Comparison of ENCODE assay signal across 18 cellular contexts in genomic region chr19:7965259-7965841, GRCh38. TPM values are rescaled to one million over a fixed set of nuclear protein-coding genes. Genes with fewer than 3 reads are reported as not detected.
DNase-seq lines count a peak whose midpoint lies in the region; ATAC-seq, FAIRE-seq and TF ChIP-seq lines count a peak whose summit lies in the region.
"Had no signal": no experiment of that assay in that cellular context is flagged by ENCODE, and none has a peak within 500 bp of the region (broad histone marks: within the 10 kb centered on the region; RNA-seq: fewer than 3 reads in every experiment).

No MANE protein-coding gene starts in this region.

- peak overlapping the region; percentile 3 for H3K27ac Mint-ChIP-seq in activated CD4-positive, alpha-beta T cell treated with anti-CD3 and anti-CD28 coated beads, Interleukin-2, amount 10 ng/mL, durations not matched to agents 24 days and 14 days
- H3K27ac Mint-ChIP-seq in nephron: peak overlapping the region in 2 of 3 experiments; percentile 8 to 57
- no peak overlapping the region for H3K27ac Mint-ChIP-seq in activated T-helper 2 cell treated with anti-CD3 and anti-CD28 coated beads, Interferon-gamma antibody, Interleukin-2, Interleukin-4, amounts not matched to agents 10 μg/mL and 5 μg/mL and 100 μg/mL, durations not matched to agents 14 hours and 24 hours and 36 hours

- POLR2A ChIA-PET in K562 (lab: Yijun Ruan, JAX): no interaction called here

- in situ Hi-C loops in K562 (cut with MboI): no loop called here

- peaks cover 42% of the 10 kb centered on the region for H3K36me3 Mint-ChIP-seq in activated CD4-positive, alpha-beta T cell treated with anti-CD3 and anti-CD28 coated beads, Interleukin-2, amount 10 ng/mL, durations not matched to agents 24 days and 14 days (ENCODE audit: low read depth)
- H3K36me3 Mint-ChIP-seq in nephron (ENCODE audit: low read depth): peaks cover 46% of the 10 kb centered on the region
- H3K36me3 Mint-ChIP-seq in activated T-helper 2 cell treated with anti-CD3 and anti-CD28 coated beads, Interferon-gamma antibody, Interleukin-2, Interleukin-4, amounts not matched to agents 10 μg/mL and 5 μg/mL and 100 μg/mL, durations not matched to agents 14 hours and 24 hours and 36 hours (ENCODE audit: low read depth): peaks cover 50% of the 10 kb centered on the region

- no peak overlapping the region for H3K27ac ChIP-seq in K562 (ENCODE audit: extremely low read depth, low read depth, low read length)
- H3K27ac ChIP-seq: 22Rv1, BLaER1 had no signal

- H3K36me3 ChIP-seq in K562 (ENCODE audit: control insufficient read depth, insufficient read depth, low read length): peaks cover 93% of the 10 kb centered on the region; the same call in 2 of the 3 replicates

- H3K9me3 Mint-ChIP-seq in activated CD4-positive, alpha-beta T cell treated with anti-CD3 and anti-CD28 coated beads, Interleukin-2, amount 10 ng/mL, durations not matched to agents 24 days and 14 days: no peaks in the 10 kb centered on the region
- no peaks in the 10 kb centered on the region for H3K9me3 Mint-ChIP-seq in nephron
- H3K9me3 Mint-ChIP-seq in activated T-helper 2 cell treated with anti-CD3 and anti-CD28 coated beads, Interferon-gamma antibody, Interleukin-2, Interleukin-4, amounts not matched to agents 10 μg/mL and 5 μg/mL and 100 μg/mL, durations not matched to agents 14 hours and 24 hours and 36 hours: no peaks in the 10 kb centered on the region

- H2AFZ ChIP-seq in K562 (ENCODE audit: low read depth, low read length): no peak overlapping the region

- no peak overlapping the region; a peak in 1 of 4 replicates for H3K9ac ChIP-seq in K562 (ENCODE audit: insufficient read depth in 1 of 2, low read depth in 2 of 2, low read length in 2 of 2)
- H3K9ac ChIP-seq: BLaER1 had no signal

- H3K4me3 Mint-ChIP-seq in activated CD4-positive, alpha-beta T cell treated with anti-CD3 and anti-CD28 coated beads, Interleukin-2, amount 10 ng/mL, durations not matched to agents 24 days and 14 days: no peak overlapping the region
- H3K4me3 Mint-ChIP-seq in nephron: no peak overlapping the region
- no peak overlapping the region for H3K4me3 Mint-ChIP-seq in activated T-helper 2 cell treated with anti-CD3 and anti-CD28 coated beads, Interferon-gamma antibody, Interleukin-2, Interleukin-4, amounts not matched to agents 10 μg/mL and 5 μg/mL and 100 μg/mL, durations not matched to agents 14 hours and 24 hours and 36 hours (ENCODE audit: low read depth)

- no peaks in the 10 kb centered on the region for H3K9me1 ChIP-seq in K562 (ENCODE audit: control insufficient read depth, insufficient read depth, low read length)

- intact Hi-C loops in activated CD4-positive, alpha-beta T cell treated with anti-CD3 and anti-CD28 coated beads, Interleukin-2, amount 10 ng/mL, durations not matched to agents 24 days and 14 days (cut with micrococcal nuclease): no loop called here
- intact Hi-C loops in K562 (cut with micrococcal nuclease): no loop called here
- intact Hi-C loops in activated T-helper 2 cell treated with anti-CD3 and anti-CD28 coated beads, Interferon-gamma antibody, Interleukin-2, Interleukin-4, amounts not matched to agents 10 μg/mL and 5 μg/mL and 100 μg/mL, durations not matched to agents 14 hours and 24 hours and 36 hours (cut with micrococcal nuclease): no loop called here

- WGBS in K562 (ENCODE audit: insufficient coverage, low coverage, missing lambda C conversion rate): 75% methylated on average over 10 of the region's 12 CpGs

- ATAC-seq in K562: no peak
- no peak for ATAC-seq in GM21390 (IDR thresholded peaks at IDR 0.05; ENCODE audit: unreplicated experiment)

- no peaks in the 10 kb centered on the region for H3K79me2 ChIP-seq in K562 (ENCODE audit: control insufficient read depth, insufficient read depth, low read length)

- no peak overlapping the region for H3K4me2 ChIP-seq in K562 (ENCODE audit: insufficient read depth, low read length)
- H3K4me2 ChIP-seq: BLaER1 had no signal

- CTCF ChIA-PET in K562 (lab: Yijun Ruan, JAX; ENCODE audit: low intra/inter-chr PET ratio): no interaction called here

- TF ChIP-seq CTCF in K562 (IDR thresholded peaks at IDR 0.05 in 2 of 3, conservative IDR thresholded peaks at IDR 0.05 in 1 of 3; ENCODE audit: insufficient read depth in 2 of 3, low read depth in 1 of 3, low read length in 3 of 3) (no peak), nephron (IDR thresholded peaks at IDR 0.05; ENCODE audit: unreplicated experiment in 3 of 3) (no peak)

- H4K20me1 ChIP-seq in K562 (replicated peaks; ENCODE audit: control insufficient read depth, insufficient read depth, low read length): no peaks in the 10 kb centered on the region

- H3K4me1 ChIP-seq in K562 (replicated peaks in 1 of 2; ENCODE audit: control insufficient read depth in 2 of 2, insufficient read depth in 2 of 2, low read length in 2 of 2): peaks cover 0 to 4% of the 10 kb centered on the region in 2 experiments; a peak in 2 of 5 replicates
- H3K4me1 ChIP-seq: BLaER1 had no signal

- TF ChIP-seq EP300 in K562 (IDR thresholded peaks at IDR 0.05; ENCODE audit: low read length): no peak

- DNase-seq in activated CD4-positive, alpha-beta T cell treated with anti-CD3 and anti-CD28 coated beads, Interleukin-2, amount 10 ng/mL, durations not matched to agents 24 days and 14 days: no peak
- DNase-seq in activated CD4-positive, alpha-beta T cell treated with anti-CD3 and anti-CD28 coated beads for 1 hour: no peak
- DNase-seq in ELF-1 (ENCODE audit: low read depth, low spot score): peak; percentile 51
- DNase-seq in K562 (ENCODE audit: extremely low read depth in 1 of 4, low spot score in 3 of 4): no peak
- DNase-seq in activated T-helper 2 cell treated with anti-CD3 and anti-CD28 coated beads, Interferon-gamma antibody, Interleukin-2, Interleukin-4, amounts not matched to agents 10 μg/mL and 5 μg/mL and 100 μg/mL, durations not matched to agents 14 hours and 24 hours and 36 hours (ENCODE audit: low spot score): no peak
- no peak for DNase-seq in cerebellum (ENCODE audit: low spot score)
- DNase-seq: H7, IMR-90, MV-4-11, NCI-H1417 treated with DMSO at 0.1 percent for 48 hours, NCI-H2029 treated with DMSO at 0.1 percent for 48 hours, NCI-H510A, SHP77 treated with DMSO at 0.1 percent for 48 hours had no signal

- no peak for TF ChIP-seq RAD21 in K562 (CRISPR knock-in tag; conservative IDR thresholded peaks at IDR 0.05 in 1 of 2, IDR thresholded peaks at IDR 0.05 in 1 of 2)

- no peaks in the 10 kb centered on the region for H3K4me1 Mint-ChIP-seq in activated CD4-positive, alpha-beta T cell treated with anti-CD3 and anti-CD28 coated beads, Interleukin-2, amount 10 ng/mL, durations not matched to agents 24 days and 14 days
- no peaks in the 10 kb centered on the region for H3K4me1 Mint-ChIP-seq in nephron
- H3K4me1 Mint-ChIP-seq in activated T-helper 2 cell treated with anti-CD3 and anti-CD28 coated beads, Interferon-gamma antibody, Interleukin-2, Interleukin-4, amounts not matched to agents 10 μg/mL and 5 μg/mL and 100 μg/mL, durations not matched to agents 14 hours and 24 hours and 36 hours (ENCODE audit: low read depth): no peaks in the 10 kb centered on the region

- no peak for TF ChIP-seq POLR2A in K562 (conservative IDR thresholded peaks at IDR 0.05)

- BruUV-seq in K562 (replicated peaks; lab: Mats Ljungman, UMichigan): no TSS peak

- H3K9me3 ChIP-seq in K562 (replicated peaks; ENCODE audit: control insufficient read depth, insufficient read depth, low read depth, low read length): no peaks in the 10 kb centered on the region
- H3K9me3 ChIP-seq: BLaER1 had no signal

- H3K27me3 Mint-ChIP-seq in activated CD4-positive, alpha-beta T cell treated with anti-CD3 and anti-CD28 coated beads, Interleukin-2, amount 10 ng/mL, durations not matched to agents 24 days and 14 days: no peaks in the 10 kb centered on the region
- no peaks in the 10 kb centered on the region for H3K27me3 Mint-ChIP-seq in nephron (ENCODE audit: low read depth)
- H3K27me3 Mint-ChIP-seq in activated T-helper 2 cell treated with anti-CD3 and anti-CD28 coated beads, Interferon-gamma antibody, Interleukin-2, Interleukin-4, amounts not matched to agents 10 μg/mL and 5 μg/mL and 100 μg/mL, durations not matched to agents 14 hours and 24 hours and 36 hours (ENCODE audit: low read depth): no peaks in the 10 kb centered on the region

- FAIRE-seq in K562 (lab: Jason Lieb, UNC): no peak
- FAIRE-seq: RCC 7860 had no signal

- no peaks in the 10 kb centered on the region for H3K27me3 ChIP-seq in K562 (ENCODE audit: control insufficient read depth in 2 of 2, insufficient read depth in 2 of 2, low read length in 2 of 2)
- H3K27me3 ChIP-seq: BLaER1 had no signal

- H3K4me3 ChIP-seq in K562: no peak overlapping the region
- H3K4me3 ChIP-seq: BLaER1 had no signal

RNA-seq across cellular contexts. Expression of gene TIMM44, which starts 21.9 kb away (rescaled TPM):
- 110 and 111 TPM in 2 replicates for total RNA-seq in activated CD4-positive, alpha-beta T cell treated with anti-CD3 and anti-CD28 coated beads, Interleukin-2, amount 10 ng/mL, durations not matched to agents 24 days and 14 days
- total RNA-seq in K562 (2011; cell fraction: chromatin; rRNA removed; ENCODE audit: low replicate concordance): 230 and 405 TPM in 2 replicates
- total RNA-seq in K562 (2011; cell fraction: nucleolus; rRNA removed): 274 and 281 TPM in 2 replicates
- total RNA-seq in K562 (2011; cell fraction: nucleoplasm; rRNA removed): 181 and 216 TPM in 2 replicates
- total RNA-seq in K562 (2014; rRNA removed): 211 and 231 TPM in 2 replicates
- 64.1 and 73.9 TPM in 2 replicates for total RNA-seq in K562 (2014; rRNA removed; fragmentation: Illumina TruSeq; extraction: Trizol)
- total RNA-seq in K562 (2015; rRNA removed; fragmentation: Illumina TruSeq; extraction: Trizol): 104 and 115 TPM in 2 replicates
- total RNA-seq in K562 (2021): 182 and 186 TPM in 2 replicates
- 60.1 and 74.4 TPM in 2 replicates for polyA plus RNA-seq in K562 (2011; rRNA removed)
- polyA plus RNA-seq in K562 (2011; cell fraction: cytosol; rRNA removed): 89.7 and 229 TPM in 2 replicates
- polyA plus RNA-seq in K562 (2011; cell fraction: nucleus; rRNA removed): 223 and 257 TPM in 2 replicates
- 101 and 142 TPM in 2 replicates for polyA plus RNA-seq in K562 (2012)
- 89.3 and 92.8 TPM in 2 replicates for polyA plus RNA-seq in K562 (2014; fragmentation: Illumina TruSeq; extraction: Trizol)
- polyA plus RNA-seq in K562 (2014; fragmentation: Nextera tagmentation; extraction: Ambion mirVana): 10 to 100 TPM; 10.3 to 19.6 TPM
- 205 and 224 TPM in 2 replicates for polyA plus RNA-seq in K562 (2014; rRNA removed)
- polyA minus RNA-seq in K562 (2011; rRNA and poly(A)+ RNA removed): 40.4 and 48.9 TPM in 2 replicates
- 59.1 and 73.7 TPM in 2 replicates for polyA minus RNA-seq in K562 (2011; cell fraction: cytosol; rRNA and poly(A)+ RNA removed)
- 44.6 and 66.1 TPM in 2 replicates for polyA minus RNA-seq in K562 (2011; cell fraction: nucleus; rRNA and poly(A)+ RNA removed)
- total RNA-seq in activated T-helper 2 cell treated with anti-CD3 and anti-CD28 coated beads, Interferon-gamma antibody, Interleukin-2, Interleukin-4, amounts not matched to agents 10 μg/mL and 5 μg/mL and 100 μg/mL, durations not matched to agents 14 hours and 24 hours and 36 hours: 79.2 and 90.2 TPM in 2 replicates
- total RNA-seq in cerebellum: 36.4 TPM

RNA-seq across cellular contexts. Expression of gene CTXN1, which starts 39.4 kb away (rescaled TPM):
- total RNA-seq in activated CD4-positive, alpha-beta T cell treated with anti-CD3 and anti-CD28 coated beads, Interleukin-2, amount 10 ng/mL, durations not matched to agents 24 days and 14 days: 1.8 and 2.0 TPM in 2 replicates
- 0.67 and 3.5 TPM in 2 replicates for total RNA-seq in K562 (2011; cell fraction: chromatin; rRNA removed; ENCODE audit: low replicate concordance)
- 6.2 and 8.0 TPM in 2 replicates for total RNA-seq in K562 (2011; cell fraction: nucleolus; rRNA removed)
- total RNA-seq in K562 (2011; cell fraction: nucleoplasm; rRNA removed): 2.6 and 3.4 TPM in 2 replicates
- total RNA-seq in K562 (2014; rRNA removed) (7.4 and 10.9 TPM in 2 replicates), K562 (2014; rRNA removed; fragmentation: Illumina TruSeq; extraction: Trizol) (0.15 and 0.19 TPM in 2 replicates), K562 (2015; rRNA removed; fragmentation: Illumina TruSeq; extraction: Trizol) (1.8 and 2.3 TPM in 2 replicates), K562 (2021) (37.4 and 38.9 TPM in 2 replicates), cerebellum (10.3 TPM)
- polyA plus RNA-seq in K562 (2011; rRNA removed) (1.3 and 1.4 TPM in 2 replicates), K562 (2014; fragmentation: Illumina TruSeq; extraction: Trizol) (1.5 and 4.9 TPM in 2 replicates), K562 (2014; fragmentation: Nextera tagmentation; extraction: Ambion mirVana) (not detected), K562 (2014; rRNA removed) (9.2 and 14.5 TPM in 2 replicates)
- 6.3 and 53.8 TPM in 2 replicates for polyA plus RNA-seq in K562 (2011; cell fraction: cytosol; rRNA removed)
- 3.6 and 12.2 TPM in 2 replicates for polyA plus RNA-seq in K562 (2011; cell fraction: nucleus; rRNA removed)
- 4.8 and 15.6 TPM in 2 replicates for polyA plus RNA-seq in K562 (2012)
- 0.14 TPM in 1 of 2 replicates, not detected in the other for polyA minus RNA-seq in K562 (2011; rRNA and poly(A)+ RNA removed)
- polyA minus RNA-seq in K562 (2011; cell fraction: cytosol; rRNA and poly(A)+ RNA removed): 15.8 and 19.9 TPM in 2 replicates
- polyA minus RNA-seq in K562 (2011; cell fraction: nucleus; rRNA and poly(A)+ RNA removed): 2.3 and 2.7 TPM in 2 replicates
- 0.50 and 0.53 TPM in 2 replicates for total RNA-seq in activated T-helper 2 cell treated with anti-CD3 and anti-CD28 coated beads, Interferon-gamma antibody, Interleukin-2, Interleukin-4, amounts not matched to agents 10 μg/mL and 5 μg/mL and 100 μg/mL, durations not matched to agents 14 hours and 24 hours and 36 hours

RNA-seq across cellular contexts. Expression of gene ELAVL1, which starts 40.1 kb away (rescaled TPM):
- total RNA-seq in activated CD4-positive, alpha-beta T cell treated with anti-CD3 and anti-CD28 coated beads, Interleukin-2, amount 10 ng/mL, durations not matched to agents 24 days and 14 days: 191 and 193 TPM in 2 replicates
- total RNA-seq in K562 (2011; cell fraction: chromatin; rRNA removed; ENCODE audit: low replicate concordance): 48.2 and 63.0 TPM in 2 replicates
- total RNA-seq in K562 (2011; cell fraction: nucleolus; rRNA removed): 28.7 and 31.5 TPM in 2 replicates
- 37.9 and 41.0 TPM in 2 replicates for total RNA-seq in K562 (2011; cell fraction: nucleoplasm; rRNA removed)
- 56.5 and 66.5 TPM in 2 replicates for total RNA-seq in K562 (2014; rRNA removed)
- total RNA-seq in K562 (2014; rRNA removed; fragmentation: Illumina TruSeq; extraction: Trizol): 69.8 and 72.7 TPM in 2 replicates
- total RNA-seq in K562 (2015; rRNA removed; fragmentation: Illumina TruSeq; extraction: Trizol): 80.1 and 83.1 TPM in 2 replicates
- total RNA-seq in K562 (2021): 172 and 176 TPM in 2 replicates
- 46.9 and 69.2 TPM in 2 replicates for polyA plus RNA-seq in K562 (2011; rRNA removed)
- polyA plus RNA-seq in K562 (2011; cell fraction: cytosol; rRNA removed): 72.8 and 84.8 TPM in 2 replicates
- polyA plus RNA-seq in K562 (2011; cell fraction: nucleus; rRNA removed): 34.4 and 37.5 TPM in 2 replicates
- 77.5 and 90.3 TPM in 2 replicates for polyA plus RNA-seq in K562 (2012)
- polyA plus RNA-seq in K562 (2014; fragmentation: Illumina TruSeq; extraction: Trizol): 149 and 156 TPM in 2 replicates
- 1 to 10 TPM; 4.3 to 6.9 TPM for polyA plus RNA-seq in K562 (2014; fragmentation: Nextera tagmentation; extraction: Ambion mirVana)
- 63.7 and 78.3 TPM in 2 replicates for polyA plus RNA-seq in K562 (2014; rRNA removed)
- 45.5 and 80.2 TPM in 2 replicates for polyA minus RNA-seq in K562 (2011; rRNA and poly(A)+ RNA removed)
- 74.4 and 81.5 TPM in 2 replicates for polyA minus RNA-seq in K562 (2011; cell fraction: cytosol; rRNA and poly(A)+ RNA removed)
- polyA minus RNA-seq in K562 (2011; cell fraction: nucleus; rRNA and poly(A)+ RNA removed): 5.4 and 7.9 TPM in 2 replicates
- 184 TPM in 2 replicates for total RNA-seq in activated T-helper 2 cell treated with anti-CD3 and anti-CD28 coated beads, Interferon-gamma antibody, Interleukin-2, Interleukin-4, amounts not matched to agents 10 μg/mL and 5 μg/mL and 100 μg/mL, durations not matched to agents 14 hours and 24 hours and 36 hours
- 20.2 TPM for total RNA-seq in cerebellum

RNA-seq across cellular contexts. Expression of gene SNAPC2, which starts 45.2 kb away (rescaled TPM):
- 21.8 and 23.2 TPM in 2 replicates for total RNA-seq in activated CD4-positive, alpha-beta T cell treated with anti-CD3 and anti-CD28 coated beads, Interleukin-2, amount 10 ng/mL, durations not matched to agents 24 days and 14 days
- 4.4 and 13.6 TPM in 2 replicates for total RNA-seq in K562 (2011; cell fraction: chromatin; rRNA removed; ENCODE audit: low replicate concordance)
- 10.9 and 14.3 TPM in 2 replicates for total RNA-seq in K562 (2011; cell fraction: nucleolus; rRNA removed)
- total RNA-seq in K562 (2011; cell fraction: nucleoplasm; rRNA removed): 9.5 and 10.0 TPM in 2 replicates
- total RNA-seq in K562 (2014; rRNA removed) (30.3 and 42.7 TPM in 2 replicates), K562 (2014; rRNA removed; fragmentation: Illumina TruSeq; extraction: Trizol) (4.1 and 4.2 TPM in 2 replicates), K562 (2015; rRNA removed; fragmentation: Illumina TruSeq; extraction: Trizol) (15.3 and 15.9 TPM in 2 replicates), K562 (2021) (37.1 and 45.1 TPM in 2 replicates), cerebellum (4.6 TPM)
- polyA plus RNA-seq in K562 (2011; rRNA removed) (10.9 and 20.1 TPM in 2 replicates), K562 (2014; fragmentation: Illumina TruSeq; extraction: Trizol) (18.2 and 39.9 TPM in 2 replicates), K562 (2014; fragmentation: Nextera tagmentation; extraction: Ambion mirVana) (1 to 10 TPM in 1 of 2 experiments, under 1 TPM in 1; 0.59 to 1.4 TPM), K562 (2014; rRNA removed) (32.0 and 34.4 TPM in 2 replicates)
- 18.7 and 40.5 TPM in 2 replicates for polyA plus RNA-seq in K562 (2011; cell fraction: cytosol; rRNA removed)
- 18.7 and 32.8 TPM in 2 replicates for polyA plus RNA-seq in K562 (2011; cell fraction: nucleus; rRNA removed)
- polyA plus RNA-seq in K562 (2012): 30.8 and 37.6 TPM in 2 replicates
- 4.3 and 4.8 TPM in 2 replicates for polyA minus RNA-seq in K562 (2011; rRNA and poly(A)+ RNA removed)
- polyA minus RNA-seq in K562 (2011; cell fraction: cytosol; rRNA and poly(A)+ RNA removed): 14.0 and 17.1 TPM in 2 replicates
- polyA minus RNA-seq in K562 (2011; cell fraction: nucleus; rRNA and poly(A)+ RNA removed): 9.7 and 13.1 TPM in 2 replicates
- 18.4 and 19.5 TPM in 2 replicates for total RNA-seq in activated T-helper 2 cell treated with anti-CD3 and anti-CD28 coated beads, Interferon-gamma antibody, Interleukin-2, Interleukin-4, amounts not matched to agents 10 μg/mL and 5 μg/mL and 100 μg/mL, durations not matched to agents 14 hours and 24 hours and 36 hours

RNA-seq across cellular contexts. Expression of gene TGFBR3L, which starts 50.7 kb away (rescaled TPM):
- 5.3 and 8.5 TPM in 2 replicates for total RNA-seq in activated CD4-positive, alpha-beta T cell treated with anti-CD3 and anti-CD28 coated beads, Interleukin-2, amount 10 ng/mL, durations not matched to agents 24 days and 14 days
- 0.69 TPM in 1 of 2 replicates, not detected in the other for total RNA-seq in K562 (2011; cell fraction: chromatin; rRNA removed; ENCODE audit: low replicate concordance)
- 0.33 TPM in 1 of 2 replicates, not detected in the other for total RNA-seq in K562 (2011; cell fraction: nucleolus; rRNA removed)
- not detected in 2 replicates for total RNA-seq in K562 (2011; cell fraction: nucleoplasm; rRNA removed)
- total RNA-seq in K562 (2014; rRNA removed) (not detected in 2 replicates), K562 (2014; rRNA removed; fragmentation: Illumina TruSeq; extraction: Trizol) (not detected in 2 replicates), K562 (2015; rRNA removed; fragmentation: Illumina TruSeq; extraction: Trizol) (not detected in 2 replicates), K562 (2021) (0.18 TPM in 1 of 2 replicates, not detected in the other), cerebellum (not detected)
- polyA plus RNA-seq in K562 (2011; rRNA removed) (0.08 TPM in 1 of 2 replicates, not detected in the other), K562 (2014; fragmentation: Illumina TruSeq; extraction: Trizol) (not detected in 2 replicates), K562 (2014; fragmentation: Nextera tagmentation; extraction: Ambion mirVana) (not detected), K562 (2014; rRNA removed) (not detected in 2 replicates)
- polyA plus RNA-seq in K562 (2011; cell fraction: cytosol; rRNA removed): 0.09 TPM in 2 replicates
- polyA plus RNA-seq in K562 (2011; cell fraction: nucleus; rRNA removed): 0.15 and 0.58 TPM in 2 replicates
- 0.26 and 0.28 TPM in 2 replicates for polyA plus RNA-seq in K562 (2012)
- not detected in 2 replicates for polyA minus RNA-seq in K562 (2011; rRNA and poly(A)+ RNA removed)
- polyA minus RNA-seq in K562 (2011; cell fraction: cytosol; rRNA and poly(A)+ RNA removed): not detected in 2 replicates
- polyA minus RNA-seq in K562 (2011; cell fraction: nucleus; rRNA and poly(A)+ RNA removed): not detected in 2 replicates
- total RNA-seq in activated T-helper 2 cell treated with anti-CD3 and anti-CD28 coated beads, Interferon-gamma antibody, Interleukin-2, Interleukin-4, amounts not matched to agents 10 μg/mL and 5 μg/mL and 100 μg/mL, durations not matched to agents 14 hours and 24 hours and 36 hours: 6.3 TPM in 2 replicates
- total RNA-seq: IMR-90 had no signal
